ENCODE assay signal across 14 cellular contexts in the genomic region with DNA sequence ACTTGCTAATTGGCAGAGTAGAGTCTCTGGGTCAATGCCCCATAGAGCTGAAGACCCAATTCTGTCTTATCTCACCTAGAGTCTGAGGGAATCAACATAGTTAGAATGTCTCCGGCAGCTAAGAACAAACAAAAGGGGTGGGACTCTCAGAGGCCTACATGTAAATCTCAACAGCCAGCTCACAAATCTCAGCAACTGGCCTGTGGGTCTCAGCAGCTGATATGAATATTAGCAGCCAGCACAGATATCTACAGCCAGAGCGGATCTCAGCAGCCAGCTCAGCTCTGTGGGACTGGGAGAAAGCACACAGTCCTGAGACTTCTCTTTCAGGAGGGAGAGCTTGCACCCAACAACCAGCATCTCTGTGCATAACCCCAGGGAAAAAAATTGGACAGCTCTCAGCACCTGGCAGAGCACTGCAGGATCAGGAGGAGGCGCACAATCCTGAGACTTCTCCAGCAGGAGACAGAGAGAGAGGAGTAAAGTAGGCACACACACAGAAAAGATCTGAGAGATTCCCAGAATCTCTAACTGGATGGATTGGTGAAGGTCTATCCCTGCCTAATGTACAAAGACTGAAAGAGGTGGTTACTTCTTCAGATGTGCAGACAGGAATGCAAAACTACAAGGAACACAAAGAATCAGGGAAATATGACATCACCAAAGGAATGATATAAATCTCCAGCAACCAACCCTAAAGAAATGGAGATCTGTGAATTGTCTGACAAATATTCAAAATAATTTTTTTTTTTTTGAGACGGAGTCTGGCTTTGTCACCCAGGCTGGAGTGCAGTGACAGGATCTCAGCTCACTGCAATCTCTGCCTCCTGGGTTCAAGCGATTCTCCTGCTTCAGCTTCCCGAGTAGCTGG. TPM values are rescaled to one million over a fixed set of nuclear protein-coding genes. Genes with fewer than 3 reads are reported as not detected.
"Had no signal": no experiment of that assay in that cellular context is flagged by ENCODE, and none has a peak within 500 bp of the region (broad histone marks: within the 10 kb centered on the region; RNA-seq: fewer than 3 reads in every experiment).

No MANE protein-coding gene starts in this region.

- H3K4me1 Mint-ChIP-seq: activated CD4-positive, alpha-beta T cell treated with anti-CD3 and anti-CD28 coated beads, Interleukin-2, amount 10 ng/mL, durations not matched to agents 7 days and 5 days had no signal

- H3K4me3 Mint-ChIP-seq: activated CD4-positive, alpha-beta T cell treated with anti-CD3 and anti-CD28 coated beads, Interleukin-2, amount 10 ng/mL, durations not matched to agents 7 days and 5 days; activated naive CD8-positive, alpha-beta T cell; nephron had no signal

- H3K27ac Mint-ChIP-seq: activated CD4-positive, alpha-beta T cell treated with anti-CD3 and anti-CD28 coated beads, Interleukin-2, amount 10 ng/mL, durations not matched to agents 7 days and 5 days; activated naive CD8-positive, alpha-beta T cell; nephron had no signal

- H3K27ac ChIP-seq: cardiac muscle cell, lower lobe of right lung had no signal

- H3K9me3 ChIP-seq: lower lobe of right lung had no signal

- H3K36me3 ChIP-seq: cardiac muscle cell, lower lobe of right lung had no signal

- H3K9me3 Mint-ChIP-seq: activated CD4-positive, alpha-beta T cell treated with anti-CD3 and anti-CD28 coated beads, Interleukin-2, amount 10 ng/mL, durations not matched to agents 7 days and 5 days; nephron had no signal

- H3K36me3 Mint-ChIP-seq: activated naive CD8-positive, alpha-beta T cell had no signal

- H3K4me3 ChIP-seq: cardiac muscle cell, lower lobe of right lung had no signal

- ATAC-seq: lower lobe of right lung had no signal

- DNase-seq: activated CD4-positive, alpha-beta T cell treated with anti-CD3 and anti-CD28 coated beads, Interleukin-2, amount 10 ng/mL, durations not matched to agents 7 days and 5 days; activated CD8-positive, alpha-beta memory T cell treated with anti-CD3 and anti-CD28 coated beads for 24 hours; amniotic stem cell; dermis blood vessel endothelial cell; effector memory CD4-positive, alpha-beta T cell; lower lobe of right lung; midbrain; nucleus accumbens; posterior cingulate gyrus; retina; stimulated activated naive CD4-positive, alpha-beta T cell had no signal

RNA-seq across cellular contexts. Expression of a gene that starts 29.2 kb away (rescaled TPM):
- polyA plus RNA-seq: cardiac muscle cell had no signal
